Comparison of ENCODE assay signal across 10 cellular contexts in genomic region chr14:101824339-101824727, GRCh38.
A peak's percentile ranks its signal among the peaks of the same experiment; 100 is the strongest.
DNase-seq lines count a peak whose midpoint lies in the region; ATAC-seq and TF ChIP-seq lines count a peak whose summit lies in the region.
"Had no signal": no experiment of that assay in that cellular context is flagged by ENCODE, and none has a peak within 500 bp of the region (broad histone marks: within the 10 kb centered on the region; RNA-seq: fewer than 3 reads in every experiment).

No MANE protein-coding gene starts in this region.

- peaks cover 14 to 42% of the 10 kb centered on the region in 2 donors for H3K36me3 Mint-ChIP-seq in activated T-cell treated with anti-CD3 and anti-CD28 coated beads, Interleukin-2, amount 50 U/mL, for 72 hours (ENCODE audit: insufficient read depth in 2 of 2)
- peaks cover 50% of the 10 kb centered on the region for H3K36me3 Mint-ChIP-seq in activated B cell treated with CpG ODN at 0.5 μM for 24 hours (ENCODE audit: low read depth)
- peaks cover 19 to 33% (median 20%) of the 10 kb centered on the region in 3 donors for H3K36me3 Mint-ChIP-seq in immature natural killer cell

- CTCF ChIA-PET in activated B cell treated with CpG ODN at 0.5 μM for 24 hours (lab: Charles Lee) = interaction anchor here (0.9 to 2.4 kb wide), 7 partner anchors 13 to 117 kb away, joined by 3 to 19 read pairs (median 8); no protein-coding TSS in a partner anchor

- intact Hi-C loops in activated B cell treated with CpG ODN at 0.5 μM for 24 hours (cut with micrococcal nuclease) = loop anchor here (1.0 to 5.0 kb wide), 2 partner anchors 14 to 263 kb away; partner anchors contain the start of gene HSP90AA1
- intact Hi-C loops in tibial artery (cut with DNase I; ENCODE audit: low total_unique reads) = no loop called here

- H3K36me3 ChIP-seq in tibial artery = peaks cover 0 to 12% (median 6%) of the 10 kb centered on the region in 3 donors

- H3K4me3 ChIP-seq in tibial artery = peak overlapping the region in 1 of 2 donors; percentile 15

- no peaks in the 10 kb centered on the region for H3K9me3 Mint-ChIP-seq in activated T-cell treated with anti-CD3 and anti-CD28 coated beads, Interleukin-2, amount 50 U/mL, for 72 hours
- H3K9me3 Mint-ChIP-seq in activated B cell treated with CpG ODN at 0.5 μM for 24 hours = peaks cover 3% of the 10 kb centered on the region
- H3K9me3 Mint-ChIP-seq in immature natural killer cell = no peaks in the 10 kb centered on the region

- POLR2A ChIA-PET in activated B cell treated with CpG ODN at 0.5 μM for 24 hours (lab: Charles Lee) = interaction anchor here (0.6 to 7.6 kb wide), 20 partner anchors 12 to 248 kb away, joined by 3 to 313 read pairs (median 10); no protein-coding TSS in a partner anchor

- DNase-seq in activated T-cell treated with anti-CD3 and anti-CD28 coated beads, Interleukin-2, amount 50 U/mL, for 72 hours = no peak
- no peak for DNase-seq in activated T-cell treated with anti-CD3 and anti-CD28 coated beads, Interleukin-2, amount 50 U/mL, for 48 hours
- DNase-seq in activated B cell treated with CpG ODN at 0.5 μM for 24 hours (no peak), immature natural killer cell (no peak), tibial artery (no peak), amygdala (lab: John Stamatoyannopoulos, UW) (no peak)
- DNase-seq: mesendoderm, NCI-H524 had no signal

- peaks cover 0 to 32% (median 18%) of the 10 kb centered on the region in 4 donors for H3K4me1 ChIP-seq in tibial artery

- H3K4me1 Mint-ChIP-seq in activated T-cell treated with anti-CD3 and anti-CD28 coated beads, Interleukin-2, amount 50 U/mL, for 72 hours (ENCODE audit: low read depth) = peaks cover 93% of the 10 kb centered on the region
- peaks cover 91% of the 10 kb centered on the region for H3K4me1 Mint-ChIP-seq in activated B cell treated with CpG ODN at 0.5 μM for 24 hours
- H3K4me1 Mint-ChIP-seq in immature natural killer cell = peaks cover 91 to 100% of the 10 kb centered on the region in 2 donors

- TF ChIP-seq CTCF in activated B cell treated with CpG ODN at 0.5 μM for 24 hours (IDR thresholded peaks at IDR 0.05) (no peak), tibial artery (IDR thresholded peaks at IDR 0.05) (no peak)

- peak overlapping the region; percentile 75 to 84 for H3K4me3 Mint-ChIP-seq in activated T-cell treated with anti-CD3 and anti-CD28 coated beads, Interleukin-2, amount 50 U/mL, for 72 hours
- H3K4me3 Mint-ChIP-seq in activated B cell treated with CpG ODN at 0.5 μM for 24 hours (peak overlapping the region; percentile 80), immature natural killer cell (peak overlapping the region; percentile 83 to 94 (median 86))

- H3K27ac Mint-ChIP-seq in activated T-cell treated with anti-CD3 and anti-CD28 coated beads, Interleukin-2, amount 50 U/mL, for 72 hours = peak overlapping the region; percentile 98
- H3K27ac Mint-ChIP-seq in activated B cell treated with CpG ODN at 0.5 μM for 24 hours = peak overlapping the region; percentile 99
- peak overlapping the region; percentile 99 to 100 (median 99) for H3K27ac Mint-ChIP-seq in immature natural killer cell

- no peaks in the 10 kb centered on the region for H3K9me3 ChIP-seq in tibial artery

- no peaks in the 10 kb centered on the region for H3K27me3 ChIP-seq in tibial artery

- peak; percentile 0 to 1 for ATAC-seq in activated T-cell treated with anti-CD3 and anti-CD28 coated beads, Interleukin-2, amount 50 U/mL, for 72 hours (replicated peaks in 1 of 2)
- ATAC-seq in activated B cell treated with CpG ODN at 0.5 μM for 24 hours (ENCODE audit: low read depth) (peak; percentile 29), GM19467 (IDR thresholded peaks at IDR 0.05; ENCODE audit: unreplicated experiment) (no peak), GM18502 (IDR thresholded peaks at IDR 0.05; ENCODE audit: poor library complexity, unreplicated experiment) (no peak)

- peak overlapping the region; percentile 50 to 53 for H3K27ac ChIP-seq in tibial artery

- no peaks in the 10 kb centered on the region for H3K27me3 Mint-ChIP-seq in activated T-cell treated with anti-CD3 and anti-CD28 coated beads, Interleukin-2, amount 50 U/mL, for 72 hours (ENCODE audit: low read depth)
- H3K27me3 Mint-ChIP-seq in activated B cell treated with CpG ODN at 0.5 μM for 24 hours (no peaks in the 10 kb centered on the region), immature natural killer cell (ENCODE audit: low read depth in 3 of 3) (peaks cover 20 to 62% (median 30%) of the 10 kb centered on the region in 3 donors)

Comparison
In these comparisons a context has a peak if more than half of its experiments do, and no peak if none do; other contexts are left out.
1. ATAC-seq: peak in activated T-cell treated with anti-CD3 and anti-CD28 coated beads, Interleukin-2, amount 50 U/mL, for 72 hours (2 of 2) and activated B cell treated with CpG ODN at 0.5 μM for 24 hours (single experiment); none in GM19467 (single experiment) and GM18502 (single experiment).
2. Peak in every context shown above with its lines, with median percentiles within 50 percentile points of each other: H3K27ac Mint-ChIP-seq and H3K4me3 Mint-ChIP-seq.